In the genomic region with DNA sequence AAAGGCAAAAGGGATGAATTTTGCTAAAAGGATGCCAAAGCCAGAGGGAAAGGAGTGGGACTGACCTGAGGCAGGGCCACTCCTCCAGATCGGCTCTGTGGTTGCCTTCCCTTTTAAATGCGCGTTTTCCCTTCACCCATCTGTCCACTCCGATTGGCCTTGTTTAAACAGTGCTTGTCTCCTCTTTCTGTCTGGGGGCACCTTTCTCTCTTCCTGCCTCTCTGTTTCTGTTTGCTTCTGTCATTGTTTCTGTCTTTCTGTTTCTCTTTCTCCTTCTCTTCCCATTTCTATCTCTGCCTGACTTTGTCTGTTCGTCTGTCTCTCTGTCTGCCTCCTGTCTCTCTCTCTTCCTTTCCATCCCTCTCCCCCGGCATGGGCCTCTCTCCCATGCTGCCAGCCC, we compare ENCODE assay signal across 12 cellular contexts. TPM values are rescaled to one million over a fixed set of nuclear protein-coding genes. Genes with fewer than 3 reads are reported as not detected.
DNase-seq lines count a peak whose midpoint lies in the region; ATAC-seq, FAIRE-seq and TF ChIP-seq lines count a peak whose summit lies in the region.
"Had no signal": no experiment of that assay in that cellular context is flagged by ENCODE, and none has a peak within 500 bp of the region (broad histone marks: within the 10 kb centered on the region; RNA-seq: fewer than 3 reads in every experiment).

No MANE protein-coding gene starts in this region.

- H2BK5ac ChIP-seq in IMR-90 (ENCODE audit: low read depth, low read length, poor library complexity, severe bottlenecking) = no peak overlapping the region

- CTCF ChIA-PET in GM10248 (lab: Yijun Ruan, JAX) = interaction anchor here (1.4 to 6.1 kb wide), 4 partner anchors 10 to 95 kb away, joined by 3 to 42 read pairs (median 6); no protein-coding TSS in a partner anchor
- CTCF ChIA-PET in IMR-90 (lab: Yijun Ruan, JAX) = no interaction called here
- CTCF ChIA-PET in K562 (lab: Yijun Ruan, JAX; ENCODE audit: low intra/inter-chr PET ratio) = no interaction called here

- H3K56ac ChIP-seq in IMR-90 (ENCODE audit: extremely low read depth, insufficient read depth, low read length) = no peak overlapping the region

- TF ChIP-seq POLR2A in IMR-90 (IDR thresholded peaks at IDR 0.05; ENCODE audit: low read depth, low read length) (no peak), K562 (conservative IDR thresholded peaks at IDR 0.05) (no peak), uterus (IDR thresholded peaks at IDR 0.05) (no peak)

- no peak overlapping the region for H3K4me3 ChIP-seq in IMR-90 (ENCODE audit: insufficient read depth, low read depth, low read length)
- H3K4me3 ChIP-seq in K562 = no peak overlapping the region
- H3K4me3 ChIP-seq in uterus = no peak overlapping the region
- H3K4me3 ChIP-seq: sigmoid colon had no signal

- H4K20me1 ChIP-seq in IMR-90 (ENCODE audit: insufficient read depth, low read length) (no peaks in the 10 kb centered on the region; the same call in 1 of the 2 replicates), K562 (replicated peaks; ENCODE audit: control insufficient read depth, insufficient read depth, low read length) (peaks cover 5% of the 10 kb centered on the region)

- H4K8ac ChIP-seq in IMR-90 (ENCODE audit: low read depth in 2 of 2, low read length in 2 of 2) = no peak overlapping the region

- no peak overlapping the region for H2BK20ac ChIP-seq in IMR-90 (ENCODE audit: low read depth, low read length)

- H3K9ac ChIP-seq in IMR-90 (ENCODE audit: low read depth, low read length) = no peak overlapping the region
- H3K9ac ChIP-seq in K562 (ENCODE audit: insufficient read depth in 1 of 2, low read depth in 2 of 2, low read length in 2 of 2) = no peak overlapping the region

- 0 out of 2 replicates have a peak, but pooled peaks cover 3% of the 10 kb centered on the region for H3K9me1 ChIP-seq in IMR-90 (ENCODE audit: insufficient read depth, low read length)
- no peaks in the 10 kb centered on the region for H3K9me1 ChIP-seq in K562 (ENCODE audit: control insufficient read depth, insufficient read depth, low read length)

- H2AK9ac ChIP-seq in IMR-90 (replicated peaks; ENCODE audit: low read depth, low read length, poor library complexity) = no peak overlapping the region

- no TSS peak for BruUV-seq in IMR-90 (replicated peaks; lab: Mats Ljungman, UMichigan)
- no TSS peak for BruUV-seq in K562 (replicated peaks; lab: Mats Ljungman, UMichigan)

- H3K27ac ChIP-seq in IMR-90 (ENCODE audit: insufficient read depth, low read length) = no peak overlapping the region
- no peak overlapping the region for H3K27ac ChIP-seq in K562 (ENCODE audit: extremely low read depth, low read depth, low read length)
- H3K27ac ChIP-seq in uterus = no peak overlapping the region
- H3K27ac ChIP-seq: sigmoid colon had no signal

- no peak overlapping the region for H2BK120ac ChIP-seq in IMR-90 (ENCODE audit: low read depth, low read length)

- intact Hi-C loops in IMR-90 (cut with micrococcal nuclease) (no loop called here), K562 (cut with micrococcal nuclease) (no loop called here), uterus (cut with DNase I; ENCODE audit: low total_unique reads) (no loop called here)

- dilution Hi-C loops in IMR-90 (cut with HindIII; ENCODE audit: low sequenced_read_pairs, unreplicated experiment) = no loop called here

- no peaks in the 10 kb centered on the region for H3K9me3 ChIP-seq in IMR-90 (ENCODE audit: control insufficient read depth, insufficient read depth, low read length)
- no peaks in the 10 kb centered on the region for H3K9me3 ChIP-seq in K562 (replicated peaks; ENCODE audit: control insufficient read depth, insufficient read depth, low read depth, low read length)
- no peaks in the 10 kb centered on the region for H3K9me3 ChIP-seq in uterus
- H3K9me3 ChIP-seq: sigmoid colon had no signal

- no peak for ATAC-seq in IMR-90 (ENCODE audit: low read depth)
- ATAC-seq in K562 = no peak
- no peak for ATAC-seq in GM18511 (IDR thresholded peaks at IDR 0.05; ENCODE audit: unreplicated experiment)
- no peak for ATAC-seq in GM18868 (IDR thresholded peaks at IDR 0.05; ENCODE audit: unreplicated experiment)
- ATAC-seq in GM19467 (IDR thresholded peaks at IDR 0.05; ENCODE audit: unreplicated experiment) = no peak

- POLR2A ChIA-PET in GM10248 (lab: Yijun Ruan, JAX) = no interaction called here
- POLR2A ChIA-PET in IMR-90 (lab: Charles Lee; ENCODE audit: unreplicated experiment) = no interaction called here
- POLR2A ChIA-PET in K562 (lab: Yijun Ruan, JAX) = interaction anchor here (0.6 kb wide), 1 partner anchor 395 kb away, joined by 3 read pairs; no protein-coding TSS in a partner anchor

- TF ChIP-seq CTCF in GM10248 (IDR thresholded peaks at IDR 0.05; ENCODE audit: control extremely low read depth, extremely low read depth, low read depth, missing control alignments) (no peak), IMR-90 (conservative IDR thresholded peaks at IDR 0.05; ENCODE audit: low read depth, low read length) (no peak), K562 (IDR thresholded peaks at IDR 0.05 in 2 of 3, conservative IDR thresholded peaks at IDR 0.05 in 1 of 3; ENCODE audit: insufficient read depth in 2 of 3, low read depth in 1 of 3, low read length in 3 of 3) (no peak), uterus (IDR thresholded peaks at IDR 0.05) (no peak)

- H3K4ac ChIP-seq in IMR-90 (ENCODE audit: low read depth, low read length) = no peak overlapping the region

- FAIRE-seq in GM19239 (lab: Jason Lieb, UNC) = peak; percentile 78
- no peak for FAIRE-seq in K562 (lab: Jason Lieb, UNC)

- H3K14ac ChIP-seq in IMR-90 (replicated peaks; ENCODE audit: low read depth, low read length) = no peak overlapping the region

- H3K27me3 ChIP-seq in IMR-90 (ENCODE audit: control insufficient read depth, insufficient read depth, low read length) = peaks cover 76% of the 10 kb centered on the region
- H3K27me3 ChIP-seq in K562 (ENCODE audit: control insufficient read depth in 2 of 2, insufficient read depth in 2 of 2, low read length in 2 of 2) = peaks cover 39 to 67% of the 10 kb centered on the region in 2 experiments; a peak in 4 of 5 replicates
- H3K27me3 ChIP-seq in uterus = no peaks in the 10 kb centered on the region

- H3K79me1 ChIP-seq in IMR-90 (ENCODE audit: low read depth in 1 of 2, low read length in 2 of 2) = no peaks in the 10 kb centered on the region

- H3K4me2 ChIP-seq in IMR-90 (ENCODE audit: low read depth, low read length) (peak overlapping the region; percentile 46; the same call in 1 of the 2 replicates), K562 (ENCODE audit: insufficient read depth, low read length) (no peak overlapping the region)

- H2AFZ ChIP-seq in IMR-90 (replicated peaks; ENCODE audit: low read length, poor library complexity) = no peak overlapping the region
- no peak overlapping the region for H2AFZ ChIP-seq in K562 (ENCODE audit: low read depth, low read length)

- H2AK5ac ChIP-seq in IMR-90 (ENCODE audit: low read depth, low read length) = no peak overlapping the region

- no peaks in the 10 kb centered on the region for H3K4me1 ChIP-seq in IMR-90 (ENCODE audit: control insufficient read depth, insufficient read depth, low read length)
- peaks cover 0 to 3% of the 10 kb centered on the region in 2 experiments; a peak in 3 of 5 replicates for H3K4me1 ChIP-seq in K562 (replicated peaks in 1 of 2; ENCODE audit: control insufficient read depth in 2 of 2, insufficient read depth in 2 of 2, low read length in 2 of 2)
- peaks cover 0 to 5% of the 10 kb centered on the region in 2 donors for H3K4me1 ChIP-seq in uterus
- H3K4me1 ChIP-seq: sigmoid colon had no signal

- no peak overlapping the region for H4K91ac ChIP-seq in IMR-90 (ENCODE audit: insufficient read depth, low read depth, low read length)

- H2BK15ac ChIP-seq in IMR-90 (ENCODE audit: low read depth, low read length) = no peak overlapping the region

- no peak for TF ChIP-seq EP300 in K562 (IDR thresholded peaks at IDR 0.05; ENCODE audit: low read length)

- H3K36me3 ChIP-seq in IMR-90 (ENCODE audit: control insufficient read depth, insufficient read depth, low read length) = no peaks in the 10 kb centered on the region
- no peaks in the 10 kb centered on the region for H3K36me3 ChIP-seq in K562 (ENCODE audit: control insufficient read depth, insufficient read depth, low read length)
- H3K36me3 ChIP-seq in uterus = no peaks in the 10 kb centered on the region
- H3K36me3 ChIP-seq: sigmoid colon had no signal

- in situ Hi-C loops in IMR-90 (cut with MboI; ENCODE audit: low sequenced_read_pairs) (no loop called here), K562 (cut with MboI) (no loop called here)

- DNase-seq in GM10248 (ENCODE audit: extremely low spot score) (peak; percentile 67), GM19239 (ENCODE audit: insufficient read length, low spot score) (peak; percentile 58), IMR-90 (no peak), K562 (ENCODE audit: extremely low read depth in 1 of 4, low spot score in 3 of 4) (no peak), uterus (no peak)
- DNase-seq: activated CD8-positive, alpha-beta memory T cell treated with anti-CD3 and anti-CD28 coated beads, Interleukin-2, amount 50 U/mL, for 48 hours; CD8-positive, alpha-beta memory T cell; HCEC 1CT; sigmoid colon had no signal

- H3K23ac ChIP-seq in IMR-90 (ENCODE audit: low read depth, low read length) = peak overlapping the region; percentile 48; the same call in 1 of the 2 replicates

- H3K18ac ChIP-seq in IMR-90 (ENCODE audit: low read depth, low read length) = no peak overlapping the region

- H3K79me2 ChIP-seq in K562 (ENCODE audit: control insufficient read depth, insufficient read depth, low read length) = no peaks in the 10 kb centered on the region

- no CpG with 5 or more reads among the region's 6 CpGs for WGBS in IMR-90 (ENCODE audit: extremely low coverage in 2 of 2, insufficient read length in 1 of 2), 2 experiments
- WGBS in K562 (ENCODE audit: insufficient coverage, low coverage, missing lambda C conversion rate) = 2% methylated on average over 6 of the region's 6 CpGs

- TF ChIP-seq RAD21 in IMR-90 (IDR thresholded peaks at IDR 0.05; ENCODE audit: low read length) (no peak), K562 (CRISPR knock-in tag; conservative IDR thresholded peaks at IDR 0.05 in 1 of 2, IDR thresholded peaks at IDR 0.05 in 1 of 2) (no peak)

- no peak overlapping the region for H4K5ac ChIP-seq in IMR-90 (ENCODE audit: low read depth, low read length)

RNA-seq across cellular contexts. Expression of gene HSPB1, which starts 29.6 kb away (rescaled TPM):
- total RNA-seq in IMR-90 (2012; rRNA removed) (33.2 and 48.6 TPM in 2 replicates), K562 (2014; rRNA removed) (138 and 216 TPM in 2 replicates), K562 (2014; rRNA removed; fragmentation: Illumina TruSeq; extraction: Trizol) (16.0 and 27.1 TPM in 2 replicates), K562 (2015; rRNA removed; fragmentation: Illumina TruSeq; extraction: Trizol) (180 TPM in 2 replicates), K562 (2021) (522 and 565 TPM in 2 replicates), uterus (1,000 to 10,000 TPM in 1 of 4 donors, 100 to 1,000 TPM in 2, 10 to 100 TPM in 1; 28.8 to 1,391 (median 758) TPM)
- polyA plus RNA-seq in IMR-90 (2012; rRNA removed) (1,363 and 1,841 TPM in 2 replicates), K562 (2011; rRNA removed) (44.8 and 88.9 TPM in 2 replicates), K562 (2014; fragmentation: Illumina TruSeq; extraction: Trizol) (258 and 607 TPM in 2 replicates), K562 (2014; fragmentation: Nextera tagmentation; extraction: Ambion mirVana) (100 to 1,000 TPM in 1 of 2 experiments, 10 to 100 TPM in 1; 97.3 to 128 TPM), K562 (2014; rRNA removed) (283 and 298 TPM in 2 replicates)
- polyA plus RNA-seq in IMR-90 (2012; cell fraction: cytosol; rRNA removed) = 2,238 and 2,632 TPM in 2 replicates
- polyA plus RNA-seq in IMR-90 (2012; cell fraction: nucleus; rRNA removed; ENCODE audit: low replicate concordance) = 412 and 1,178 TPM in 2 replicates
- 7.2 and 18.6 TPM in 2 replicates for total RNA-seq in K562 (2011; cell fraction: chromatin; rRNA removed; ENCODE audit: low replicate concordance)
- total RNA-seq in K562 (2011; cell fraction: nucleolus; rRNA removed) = 37.0 and 39.4 TPM in 2 replicates
- 25.3 and 28.7 TPM in 2 replicates for total RNA-seq in K562 (2011; cell fraction: nucleoplasm; rRNA removed)
- polyA plus RNA-seq in K562 (2011; cell fraction: cytosol; rRNA removed) = 114 and 636 TPM in 2 replicates
- polyA plus RNA-seq in K562 (2011; cell fraction: nucleus; rRNA removed) = 55.5 and 127 TPM in 2 replicates
- 343 and 551 TPM in 2 replicates for polyA plus RNA-seq in K562 (2012)
- polyA minus RNA-seq in K562 (2011; rRNA and poly(A)+ RNA removed) = 7.3 and 10.1 TPM in 2 replicates
- polyA minus RNA-seq in K562 (2011; cell fraction: cytosol; rRNA and poly(A)+ RNA removed) = 107 and 110 TPM in 2 replicates
- 19.9 and 22.8 TPM in 2 replicates for polyA minus RNA-seq in K562 (2011; cell fraction: nucleus; rRNA and poly(A)+ RNA removed)

Comparison
In these comparisons a context has a peak if more than half of its experiments do, and no peak if none do; other contexts are left out.
1. DNase-seq: peak in GM10248 (single experiment) and GM19239 (single experiment); none in IMR-90 (single experiment), K562 (0 of 4) and uterus (0 of 2).